In genomic region chr9:121309171-121309570, GRCh38 we compare ENCODE assay signal across 12 cellular contexts.
"Had no signal": no experiment of that assay in that cellular context is flagged by ENCODE, and none has a peak within 500 bp of the region (broad histone marks: within the 10 kb centered on the region; RNA-seq: fewer than 3 reads in every experiment).

No MANE protein-coding gene starts in this region.

- H3K27ac Mint-ChIP-seq: activated naive CD8-positive, alpha-beta T cell; natural killer cell; type B pancreatic cell had no signal

- DNase-seq: activated CD4-positive, alpha-beta T cell treated with anti-CD3 and anti-CD28 coated beads, Interleukin-2, amount 50 U/mL, for 4 hours; activated gamma-delta T cell; central memory CD4-positive, alpha-beta T cell; erythroblast; natural killer cell; stimulated activated naive CD8-positive, alpha-beta T cell treated with anti-CD3 and anti-CD28 coated beads, Interleukin-15, Interleukin-2, amounts not matched to agents 100 U/mL and 50 U/mL, for 24 hours; T-helper 2 cell had no signal

- ATAC-seq: lower lobe of right lung; natural killer cell; stimulated activated naive CD8-positive, alpha-beta T cell treated with anti-CD3 and anti-CD28 coated beads, Interleukin-15, Interleukin-2, amounts not matched to agents 100 U/mL and 50 U/mL, for 24 hours had no signal

- H3K27ac ChIP-seq: lower lobe of right lung, suprapubic skin had no signal

- H3K27me3 Mint-ChIP-seq: activated naive CD8-positive, alpha-beta T cell; type B pancreatic cell had no signal

- H3K4me3 Mint-ChIP-seq: activated naive CD8-positive, alpha-beta T cell; natural killer cell; type B pancreatic cell had no signal

- H3K9me3 Mint-ChIP-seq: natural killer cell, type B pancreatic cell had no signal

- H3K9me3 ChIP-seq: lower lobe of right lung, suprapubic skin had no signal

- H3K27me3 ChIP-seq: suprapubic skin had no signal

- H3K4me3 ChIP-seq: coronary artery, lower lobe of right lung, suprapubic skin had no signal
